9 cellular contexts compared by ENCODE assay signal in genomic region chr20:32446301-32447100, GRCh38.
DNase-seq lines count a peak whose midpoint lies in the region; ATAC-seq and TF ChIP-seq lines count a peak whose summit lies in the region.
"Had no signal": no experiment of that assay in that cellular context is flagged by ENCODE, and none has a peak within 500 bp of the region (broad histone marks: within the 10 kb centered on the region; RNA-seq: fewer than 3 reads in every experiment).

No MANE protein-coding gene starts in this region.

- H3K79me2 ChIP-seq in DND-41 (ENCODE audit: insufficient read depth, low read length) = peaks cover 2% of the 10 kb centered on the region; the same call in 1 of the 2 replicates

- H3K4me2 ChIP-seq in DND-41 (ENCODE audit: insufficient read depth, low read length) = no peak overlapping the region

- no peak overlapping the region for H2AFZ ChIP-seq in DND-41 (ENCODE audit: low read depth, low read length)

- peaks cover 13% of the 10 kb centered on the region for H3K4me1 Mint-ChIP-seq in progenitor cell of endocrine pancreas (ENCODE audit: low read depth)

- ATAC-seq in DND-41 (ENCODE audit: insufficient read depth, low read depth) (peak; percentile 3; the same call in 1 of the 3 replicates), SK-N-SH treated with all-trans-retinoic acid at 6 μM for 48 hours (peak; percentile 9; the same call in 2 of the 3 replicates), lower lobe of right lung (no peak)

- TF ChIP-seq POLR2A in lower leg skin (IDR thresholded peaks at IDR 0.05) = no peak

- no peaks in the 10 kb centered on the region for H3K27me3 ChIP-seq in DND-41 (ENCODE audit: insufficient read depth, low read length, poor library complexity)
- no peaks in the 10 kb centered on the region for H3K27me3 ChIP-seq in left ventricle myocardium inferior (ENCODE audit: low read depth)
- no peaks in the 10 kb centered on the region for H3K27me3 ChIP-seq in lower lobe of right lung (ENCODE audit: low read depth)
- H3K27me3 ChIP-seq: ascending aorta had no signal

- H3K9ac ChIP-seq in DND-41 (ENCODE audit: low read depth, low read length) = no peak overlapping the region

- H3K4me3 ChIP-seq in DND-41 (ENCODE audit: low read depth in 1 of 2, low read length in 2 of 2) (no peak overlapping the region), left ventricle myocardium inferior (no peak overlapping the region), lower leg skin (ENCODE audit: low read depth, poor library complexity, severe bottlenecking) (no peak overlapping the region), lower lobe of right lung (no peak overlapping the region)
- H3K4me3 ChIP-seq: ascending aorta, thoracic aorta had no signal

- no peak overlapping the region for H3K27ac ChIP-seq in DND-41 (ENCODE audit: low read length)
- H3K27ac ChIP-seq in left ventricle myocardium inferior (replicated peaks) = peak overlapping the region; percentile 16
- no peak overlapping the region for H3K27ac ChIP-seq in lower lobe of right lung
- H3K27ac ChIP-seq: ascending aorta, thoracic aorta had no signal

- no peaks in the 10 kb centered on the region for H3K27me3 Mint-ChIP-seq in progenitor cell of endocrine pancreas

- intact Hi-C loops in left ventricle myocardium inferior (cut with micrococcal nuclease) = no loop called here
- intact Hi-C loops in lower leg skin (cut with DNase I; ENCODE audit: low total_unique reads) = no loop called here
- intact Hi-C loops in lower lobe of right lung (cut with DNase I) = no loop called here

- H3K9me3 Mint-ChIP-seq in progenitor cell of endocrine pancreas (ENCODE audit: low read depth) = no peaks in the 10 kb centered on the region

- H3K4me1 ChIP-seq in DND-41 (ENCODE audit: insufficient read depth, low read length) (no peaks in the 10 kb centered on the region), left ventricle myocardium inferior (peaks cover 62% of the 10 kb centered on the region), lower lobe of right lung (peaks cover 42% of the 10 kb centered on the region)

- H3K36me3 Mint-ChIP-seq in progenitor cell of endocrine pancreas (ENCODE audit: insufficient read depth) = peaks cover 29% of the 10 kb centered on the region

- in situ Hi-C loops in GM13977 (cut with MboI; ENCODE audit: low pct_unique_long_range_greater_than_20kb, low sequenced_read_pairs, unreplicated experiment) = no loop called here

- DNase-seq in DND-41 = no peak
- DNase-seq in left ventricle myocardium inferior = no peak
- no peak for DNase-seq in progenitor cell of endocrine pancreas (ENCODE audit: low spot score, unreplicated experiment)
- no peak for DNase-seq in lower leg skin (ENCODE audit: low spot score in 2 of 2)
- DNase-seq in lower lobe of right lung = no peak
- no peak for DNase-seq in GM13977 (ENCODE audit: low spot score)

- WGBS in lower leg skin, 2 donors = 75 to 76% methylated on average over 14 of the region's 14 CpGs

- H3K36me3 ChIP-seq in DND-41 (ENCODE audit: insufficient read depth, low read length) (peaks cover 97% of the 10 kb centered on the region), left ventricle myocardium inferior (peaks cover 13% of the 10 kb centered on the region), lower lobe of right lung (peaks cover 94% of the 10 kb centered on the region)
- H3K36me3 ChIP-seq: thoracic aorta had no signal

- no peak overlapping the region for H3K4me3 Mint-ChIP-seq in progenitor cell of endocrine pancreas (ENCODE audit: low read depth)

- H3K9me3 ChIP-seq in DND-41 (ENCODE audit: insufficient read depth, low read length, severe bottlenecking) (no peaks in the 10 kb centered on the region), left ventricle myocardium inferior (replicated peaks) (no peaks in the 10 kb centered on the region), lower lobe of right lung (no peaks in the 10 kb centered on the region)
- H3K9me3 ChIP-seq: ascending aorta, thoracic aorta had no signal

- TF ChIP-seq CTCF in DND-41 (IDR thresholded peaks at IDR 0.05; ENCODE audit: borderline replicate concordance, extremely low read depth, low read length, poor library complexity, severe bottlenecking) = no peak
- no peak for TF ChIP-seq CTCF in left ventricle myocardium inferior (IDR thresholded peaks at IDR 0.05; ENCODE audit: borderline replicate concordance)
- no peak for TF ChIP-seq CTCF in progenitor cell of endocrine pancreas (IDR thresholded peaks at IDR 0.05; ENCODE audit: unreplicated experiment)
- TF ChIP-seq CTCF in lower leg skin (IDR thresholded peaks at IDR 0.05) = no peak
- TF ChIP-seq CTCF in lower lobe of right lung (IDR thresholded peaks at IDR 0.05) = no peak
- TF ChIP-seq CTCF in GM13977 (IDR thresholded peaks at IDR 0.05; ENCODE audit: extremely low read depth, insufficient read depth, missing control alignments) = no peak

- H3K27ac Mint-ChIP-seq in progenitor cell of endocrine pancreas = peak overlapping the region; percentile 57

- H4K20me1 ChIP-seq in DND-41 (ENCODE audit: insufficient read depth, low read length) = peaks cover 61% of the 10 kb centered on the region

TF ChIP-seq in SK-N-SH treated with all-trans-retinoic acid at 6 μM for 48 hours, 23 proteins besides CTCF, POLR2A, EP300 and RAD21:
- TF ChIP-seq ISL1 (CRISPR knock-in tag; IDR thresholded peaks at IDR 0.05) = no peak
- TF ChIP-seq TSHZ2 (CRISPR knock-in tag; IDR thresholded peaks at IDR 0.05) = 0 out of 2 replicates have a peak, but pooled peaks have one; percentile 10

Comparison
In these comparisons a context has a peak if more than half of its experiments do, and no peak if none do; other contexts are left out.
1. ATAC-seq: peak in DND-41 (single experiment) and SK-N-SH treated with all-trans-retinoic acid at 6 μM for 48 hours (single experiment); none in lower lobe of right lung (0 of 2).